Comparison of ENCODE assay signal across 8 cellular contexts in genomic region chr5:177133119-177133844, GRCh38. TPM values are rescaled to one million over a fixed set of nuclear protein-coding genes. Genes with fewer than 3 reads are reported as not detected.
DNase-seq lines count a peak whose midpoint lies in the region; FAIRE-seq and TF ChIP-seq lines count a peak whose summit lies in the region.

TSS of gene NSD1 (plus strand) at chr5:177133773. CDS start at chr5:177135104, 1,331 bp downstream.

- DNase-seq in GM13977 (ENCODE audit: low spot score), result peak; percentile 96
- DNase-seq in HFFc6, result peak; percentile 57
- DNase-seq in NCI-H1092 treated with DMSO at 0.1 percent for 48 hours (lab: John Stamatoyannopoulos, UW), result peak; percentile 64
- DNase-seq in activated CD4-positive, CD25-positive, alpha-beta regulatory T cell treated with anti-CD3 and anti-CD28 coated beads, Interleukin-2, amount 50 U/mL, for 16 hours (ENCODE audit: low read depth, low spot score), result peak; percentile 83
- DNase-seq in central memory CD4-positive, alpha-beta T cell, result peak; percentile 88
- DNase-seq in keratinocyte (ENCODE audit: low read depth, low spot score), result peak; percentile 13
- peak; percentile 81 to 87 (median 83) for DNase-seq in stimulated activated CD4-positive, alpha-beta T cell treated with anti-CD3 and anti-CD28 coated beads, Interleukin-12 subunit alpha, Interleukin-12 subunit beta, amount 100 ng/mL, for 48 hours (ENCODE audit: low read depth in 2 of 3, low spot score in 1 of 3)
- DNase-seq in NCI-H1694 treated with DMSO at 0.1 percent for 48 hours (lab: John Stamatoyannopoulos, UW), result no peak

- peaks cover 66% of the 10 kb centered on the region for H3K4me1 Mint-ChIP-seq in HFFc6 (ENCODE audit: low read depth)

- peak within 1 kb of the TSS; percentile 70 for H3K27ac ChIP-seq in keratinocyte (ENCODE audit: control insufficient read depth, insufficient read depth, low read length)

- H3K36me3 ChIP-seq in keratinocyte (ENCODE audit: control insufficient read depth in 2 of 2, extremely low read depth in 1 of 2, insufficient read depth in 2 of 2, low read length in 2 of 2), result peaks cover 3 to 8% of the 10 kb centered on the region in 2 experiments

- no peaks in the 10 kb centered on the region for H3K9me3 Mint-ChIP-seq in HFFc6

- peak within 1 kb of the TSS; percentile 86 for H3K27ac Mint-ChIP-seq in HFFc6

- TF ChIP-seq CTCF in GM13977 (IDR thresholded peaks at IDR 0.05; ENCODE audit: extremely low read depth, insufficient read depth, missing control alignments) (no peak), HFFc6 (IDR thresholded peaks at IDR 0.05) (no peak), keratinocyte (optimal IDR thresholded peaks at IDR 0.05 in 1 of 3, IDR thresholded peaks at IDR 0.05 in 1 of 3, conservative IDR thresholded peaks at IDR 0.05 in 1 of 3; ENCODE audit: extremely low read depth in 1 of 3, insufficient read depth in 2 of 3, low read length in 3 of 3) (no peak)

- peak within 1 kb of the TSS; percentile 88 for H2AFZ ChIP-seq in keratinocyte (ENCODE audit: control insufficient read depth, low read length)

- H3K27me3 ChIP-seq in keratinocyte (ENCODE audit: control insufficient read depth, extremely low read depth, insufficient read depth, low read length), result no peaks in the 10 kb centered on the region

- peaks cover 33% of the 10 kb centered on the region for H3K4me1 ChIP-seq in keratinocyte (ENCODE audit: control insufficient read depth, extremely low read depth, insufficient read depth, low read length)

- dilution Hi-C loops in keratinocyte (cut with MboI; ENCODE audit: extremely low pct_ligation_motif_present, low sequenced_read_pairs), result no loop called here

- H3K4me3 Mint-ChIP-seq in HFFc6, result peak within 1 kb of the TSS; percentile 90

- no peaks in the 10 kb centered on the region for H3K9me3 ChIP-seq in keratinocyte (ENCODE audit: control insufficient read depth, low read depth, low read length)

- FAIRE-seq in keratinocyte (lab: Jason Lieb, UNC), result no peak

- H3K79me2 ChIP-seq in keratinocyte (ENCODE audit: control insufficient read depth, insufficient read depth, low read length), result peaks cover 35% of the 10 kb centered on the region

- peaks cover 24% of the 10 kb centered on the region for H3K36me3 Mint-ChIP-seq in HFFc6 (ENCODE audit: low read depth)

- peak within 1 kb of the TSS; percentile 85 for H3K9ac ChIP-seq in keratinocyte (ENCODE audit: control insufficient read depth, extremely low read depth, insufficient read depth, low read length)

- H3K4me2 ChIP-seq in keratinocyte (ENCODE audit: control insufficient read depth, extremely low read depth, insufficient read depth, low read depth, low read length), result peak within 1 kb of the TSS; percentile 100

- in situ Hi-C loops in GM13977 (cut with MboI; ENCODE audit: low pct_unique_long_range_greater_than_20kb, low sequenced_read_pairs, unreplicated experiment), result no loop called here

- no peaks in the 10 kb centered on the region for H4K20me1 ChIP-seq in keratinocyte (ENCODE audit: control insufficient read depth, extremely low read depth, insufficient read depth, low read length)

- no peaks in the 10 kb centered on the region for H3K9me1 ChIP-seq in keratinocyte (ENCODE audit: control insufficient read depth, extremely low read depth, insufficient read depth, low read length)

- peaks cover 2% of the 10 kb centered on the region for H3K27me3 Mint-ChIP-seq in HFFc6 (ENCODE audit: insufficient read depth)

- H3K4me3 ChIP-seq in keratinocyte (ENCODE audit: control insufficient read depth in 2 of 3, extremely low read depth in 1 of 3, insufficient read depth in 2 of 3, low read depth in 1 of 3, low read length in 3 of 3), result peak within 1 kb of the TSS; percentile 49 to 88 (median 72)

RNA-seq across cellular contexts. Expression of gene NSD1, which starts in this region (rescaled TPM):
- 10 to 100 TPM; 42.6 to 56.4 (median 48.4) TPM for total RNA-seq in HFFc6 (2021; fragmentation: NEBNext Ultra II Directional; extraction: Animal tissue kit (Norgen Biotek cat#: 25700))
- polyA plus RNA-seq in keratinocyte, result 8.6 to 14.0 TPM (median 13.6 TPM) in 3 replicates
- 13.1 TPM for polyA plus RNA-seq in keratinocyte (2011; ENCODE audit: low read depth)
- 7.4 and 11.0 TPM in 2 replicates for polyA plus RNA-seq in keratinocyte (2011; cell fraction: cytosol; rRNA removed)
- polyA plus RNA-seq in keratinocyte (2011; cell fraction: nucleus; rRNA removed), result 23.9 and 25.9 TPM in 2 replicates
- 7.3 and 14.7 TPM in 2 replicates for polyA plus RNA-seq in keratinocyte (2012; ENCODE audit: low replicate concordance)
- 30.1 to 48.0 TPM (median 33.7 TPM) in 3 replicates for polyA minus RNA-seq in keratinocyte
- 26.1 TPM for polyA minus RNA-seq in keratinocyte (2011; cell fraction: cytosol; rRNA and poly(A)+ RNA removed)
- 45.4 and 80.7 TPM in 2 replicates for polyA minus RNA-seq in keratinocyte (2011; cell fraction: nucleus; rRNA and poly(A)+ RNA removed)
